In genomic region chr4:89767924-89768323, GRCh38 we compare ENCODE assay signal across 6 cellular contexts.
"Had no signal": no experiment of that assay in that cellular context is flagged by ENCODE, and none has a peak within 500 bp of the region (broad histone marks: within the 10 kb centered on the region; RNA-seq: fewer than 3 reads in every experiment).

No MANE protein-coding gene starts in this region.

- H3K4me3 ChIP-seq: K562 had no signal

- DNase-seq: IMR-90, KBM-7, KG1 had no signal

- H3K27ac ChIP-seq: HL-60 had no signal

- ATAC-seq: HepG2, K562 had no signal
